1 cellular context compared by ENCODE assay signal in the genomic region with DNA sequence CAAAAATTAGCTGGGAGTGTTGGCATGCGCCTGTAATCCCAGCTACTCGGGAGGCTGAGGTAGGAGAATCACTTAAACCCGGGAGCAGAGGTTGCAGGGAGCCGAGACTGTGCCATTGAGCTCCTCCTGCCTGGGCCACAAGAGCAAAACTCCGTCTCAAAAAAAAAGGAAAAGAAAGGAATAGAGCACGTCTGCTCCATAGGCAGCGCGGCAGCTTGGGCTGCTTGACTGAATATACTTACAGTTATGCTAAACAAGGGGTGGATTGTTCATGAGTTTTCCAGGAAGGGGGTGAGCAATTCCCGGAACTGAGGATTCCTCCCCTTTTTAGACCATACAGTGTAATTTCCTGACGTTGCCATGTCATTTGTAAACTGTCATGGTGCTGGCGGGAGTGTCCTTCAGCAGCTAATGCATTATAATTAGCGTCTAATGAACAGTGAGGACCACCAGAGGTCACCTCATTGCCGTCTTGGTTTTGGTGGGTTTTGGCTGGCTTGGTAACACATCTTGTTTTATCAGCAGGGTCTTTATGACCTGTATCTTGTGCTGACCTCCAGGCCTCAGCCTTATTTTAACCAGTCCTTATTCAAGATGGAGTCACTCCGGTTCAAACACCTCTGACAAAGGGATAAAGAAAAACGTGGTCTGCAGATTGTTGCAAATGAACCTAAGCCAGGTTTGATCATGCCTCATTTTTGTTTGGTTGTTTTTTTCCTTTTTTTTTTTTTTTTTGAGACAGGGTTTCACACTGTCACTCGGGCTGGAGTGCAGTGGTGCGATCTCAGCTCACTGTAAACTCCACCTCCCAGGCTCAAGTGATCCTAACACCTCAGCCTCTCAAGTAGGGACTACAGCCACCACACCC.
TF ChIP-seq lines count a peak whose summit lies in the region.

No MANE protein-coding gene starts in this region.

TF ChIP-seq in K562, 482 proteins besides CTCF, POLR2A, EP300 and RAD21 (continues in another document):
- TF ChIP-seq SMARCA5 (IDR thresholded peaks at IDR 0.05) = peak; percentile 55; the same call in 1 of the 2 replicates
- TF ChIP-seq, protein P1, sequence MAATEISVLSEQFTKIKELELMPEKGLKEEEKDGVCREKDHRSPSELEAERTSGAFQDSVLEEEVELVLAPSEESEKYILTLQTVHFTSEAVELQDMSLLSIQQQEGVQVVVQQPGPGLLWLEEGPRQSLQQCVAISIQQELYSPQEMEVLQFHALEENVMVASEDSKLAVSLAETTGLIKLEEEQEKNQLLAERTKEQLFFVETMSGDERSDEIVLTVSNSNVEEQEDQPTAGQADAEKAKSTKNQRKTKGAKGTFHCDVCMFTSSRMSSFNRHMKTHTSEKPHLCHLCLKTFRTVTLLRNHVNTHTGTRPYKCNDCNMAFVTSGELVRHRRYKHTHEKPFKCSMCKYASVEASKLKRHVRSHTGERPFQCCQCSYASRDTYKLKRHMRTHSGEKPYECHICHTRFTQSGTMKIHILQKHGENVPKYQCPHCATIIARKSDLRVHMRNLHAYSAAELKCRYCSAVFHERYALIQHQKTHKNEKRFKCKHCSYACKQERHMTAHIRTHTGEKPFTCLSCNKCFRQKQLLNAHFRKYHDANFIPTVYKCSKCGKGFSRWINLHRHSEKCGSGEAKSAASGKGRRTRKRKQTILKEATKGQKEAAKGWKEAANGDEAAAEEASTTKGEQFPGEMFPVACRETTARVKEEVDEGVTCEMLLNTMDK (IDR thresholded peaks at IDR 0.05; ENCODE audit: borderline replicate concordance, insufficient read depth, low read depth, low read length, poor library complexity, severe bottlenecking) = no peak
- 0 out of 2 replicates have a peak, but pooled peaks have one; percentile 37 for TF ChIP-seq HES1 (IDR thresholded peaks at IDR 0.05; ENCODE audit: low read depth)
- TF ChIP-seq, protein P2, sequence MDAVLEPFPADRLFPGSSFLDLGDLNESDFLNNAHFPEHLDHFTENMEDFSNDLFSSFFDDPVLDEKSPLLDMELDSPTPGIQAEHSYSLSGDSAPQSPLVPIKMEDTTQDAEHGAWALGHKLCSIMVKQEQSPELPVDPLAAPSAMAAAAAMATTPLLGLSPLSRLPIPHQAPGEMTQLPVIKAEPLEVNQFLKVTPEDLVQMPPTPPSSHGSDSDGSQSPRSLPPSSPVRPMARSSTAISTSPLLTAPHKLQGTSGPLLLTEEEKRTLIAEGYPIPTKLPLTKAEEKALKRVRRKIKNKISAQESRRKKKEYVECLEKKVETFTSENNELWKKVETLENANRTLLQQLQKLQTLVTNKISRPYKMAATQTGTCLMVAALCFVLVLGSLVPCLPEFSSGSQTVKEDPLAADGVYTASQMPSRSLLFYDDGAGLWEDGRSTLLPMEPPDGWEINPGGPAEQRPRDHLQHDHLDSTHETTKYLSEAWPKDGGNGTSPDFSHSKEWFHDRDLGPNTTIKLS (IDR thresholded peaks at IDR 0.05; ENCODE audit: borderline replicate concordance, low read depth) = peak; percentile 46; the same call in 1 of the 2 replicates
- TF ChIP-seq KDM1A (IDR thresholded peaks at IDR 0.05) = 0 out of 4 replicates have a peak, but pooled peaks of 1 of the 2 experiments have one; percentile 7
- peak; percentile 77 for TF ChIP-seq EP400 (IDR thresholded peaks at IDR 0.05)
- TF ChIP-seq FOXA3 (CRISPR knock-in tag; conservative IDR thresholded peaks at IDR 0.05 in 1 of 2, IDR thresholded peaks at IDR 0.05 in 1 of 2) = peak in 1 of 2 experiments; percentile 75; a peak in 2 of 4 replicates
- TF ChIP-seq SIX5 (IDR thresholded peaks at IDR 0.05; ENCODE audit: borderline replicate concordance in 1 of 2, insufficient read depth in 1 of 2, low read depth in 1 of 2, low read length in 2 of 2) = peak in 1 of 2 experiments; percentile 14; a peak in 1 of 4 replicates
- peak; percentile 100 for TF ChIP-seq ZNF766 (CRISPR knock-in tag; conservative IDR thresholded peaks at IDR 0.05)
- peak; percentile 62; the same call in 1 of the 2 replicates for TF ChIP-seq BCOR (IDR thresholded peaks at IDR 0.05)
- TF ChIP-seq ARID1B (IDR thresholded peaks at IDR 0.05) = peak; percentile 72
- TF ChIP-seq CLOCK (CRISPR knock-in tag; IDR thresholded peaks at IDR 0.05; ENCODE audit: borderline replicate concordance) = peak; percentile 95
- TF ChIP-seq MYC (IDR thresholded peaks at IDR 0.05; ENCODE audit: low read depth, low read length) = peak; percentile 21; the same call in 1 of the 2 replicates
- TF ChIP-seq MYC (CRISPR knock-in tag; IDR thresholded peaks at IDR 0.05; ENCODE audit: borderline replicate concordance, low read depth) = peak; percentile 100
- TF ChIP-seq NCOA6 (IDR thresholded peaks at IDR 0.05) = peak; percentile 59
- peak; percentile 83 for TF ChIP-seq ELF1 (tag; IDR thresholded peaks at IDR 0.05)
- peak; percentile 99 for TF ChIP-seq TCFL5 (CRISPR knock-in tag; conservative IDR thresholded peaks at IDR 0.05)
- TF ChIP-seq MAX (CRISPR knock-in tag; IDR thresholded peaks at IDR 0.05) = no peak
- peak; percentile 99 for TF ChIP-seq ELF4 (CRISPR knock-in tag; IDR thresholded peaks at IDR 0.05)
- peak; percentile 99 for TF ChIP-seq ETV1 (tag; conservative IDR thresholded peaks at IDR 0.05; ENCODE audit: low read depth)
- peak; percentile 100 for TF ChIP-seq ZNF197 (CRISPR knock-in tag; IDR thresholded peaks at IDR 0.05; ENCODE audit: low read depth)
- no peak for TF ChIP-seq HDAC6 (IDR thresholded peaks at IDR 0.05; ENCODE audit: low read depth, low read length)
- TF ChIP-seq, protein P3, sequence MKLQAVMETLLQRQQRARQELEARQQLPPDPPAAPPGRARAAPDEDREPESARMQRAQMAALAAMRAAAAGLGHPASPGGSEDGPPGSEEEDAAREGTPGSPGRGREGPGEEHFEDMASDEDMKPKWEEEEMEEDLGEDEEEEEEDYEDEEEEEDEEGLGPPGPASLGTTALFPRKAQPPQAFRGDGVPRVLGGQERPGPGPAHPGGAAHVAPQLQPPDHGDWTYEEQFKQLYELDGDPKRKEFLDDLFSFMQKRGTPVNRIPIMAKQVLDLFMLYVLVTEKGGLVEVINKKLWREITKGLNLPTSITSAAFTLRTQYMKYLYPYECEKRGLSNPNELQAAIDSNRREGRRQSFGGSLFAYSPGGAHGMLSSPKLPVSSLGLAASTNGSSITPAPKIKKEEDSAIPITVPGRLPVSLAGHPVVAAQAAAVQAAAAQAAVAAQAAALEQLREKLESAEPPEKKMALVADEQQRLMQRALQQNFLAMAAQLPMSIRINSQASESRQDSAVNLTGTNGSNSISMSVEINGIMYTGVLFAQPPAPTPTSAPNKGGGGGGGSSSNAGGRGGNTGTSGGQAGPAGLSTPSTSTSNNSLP (IDR thresholded peaks at IDR 0.05; ENCODE audit: borderline replicate concordance, low read depth, low read length) = peak; percentile 34; the same call in 1 of the 2 replicates
- peak in 1 of 2 experiments; percentile 100; a peak in 2 of 4 replicates for TF ChIP-seq ZNF639 (CRISPR knock-in tag; conservative IDR thresholded peaks at IDR 0.05 in 1 of 2, IDR thresholded peaks at IDR 0.05 in 1 of 2)
- no peak for TF ChIP-seq ZBTB8A (IDR thresholded peaks at IDR 0.05; ENCODE audit: partially characterized antibody)
- peak; percentile 97 for TF ChIP-seq TSC22D4 (tag; IDR thresholded peaks at IDR 0.05)
- no peak for TF ChIP-seq ZBTB40 (IDR thresholded peaks at IDR 0.05)
- TF ChIP-seq ZBTB40 (CRISPR knock-in tag; IDR thresholded peaks at IDR 0.05) = no peak
